In genomic region chr1:67169496-67169895, GRCh38 we compare ENCODE assay signal across 1 cellular context.
TF ChIP-seq lines count a peak whose summit lies in the region.

No MANE protein-coding gene starts in this region.

TF ChIP-seq in GM12878, 131 proteins besides CTCF, POLR2A, EP300 and RAD21 (continued from another document):
- TF ChIP-seq ZNF687 (IDR thresholded peaks at IDR 0.05) (0 out of 2 replicates have a peak, but pooled peaks have one; percentile 25), MTA2 (IDR thresholded peaks at IDR 0.05; ENCODE audit: low read depth) (0 out of 2 replicates have a peak, but pooled peaks have one; percentile 42), IKZF1 (conservative IDR thresholded peaks at IDR 0.05) (0 out of 2 replicates have a peak, but pooled peaks have one; percentile 30), MEF2B (IDR thresholded peaks at IDR 0.05; ENCODE audit: partially characterized antibody, poor library complexity, severe bottlenecking) (peak; percentile 65)
